ENCODE assay signal across 8 cellular contexts in the genomic region with DNA sequence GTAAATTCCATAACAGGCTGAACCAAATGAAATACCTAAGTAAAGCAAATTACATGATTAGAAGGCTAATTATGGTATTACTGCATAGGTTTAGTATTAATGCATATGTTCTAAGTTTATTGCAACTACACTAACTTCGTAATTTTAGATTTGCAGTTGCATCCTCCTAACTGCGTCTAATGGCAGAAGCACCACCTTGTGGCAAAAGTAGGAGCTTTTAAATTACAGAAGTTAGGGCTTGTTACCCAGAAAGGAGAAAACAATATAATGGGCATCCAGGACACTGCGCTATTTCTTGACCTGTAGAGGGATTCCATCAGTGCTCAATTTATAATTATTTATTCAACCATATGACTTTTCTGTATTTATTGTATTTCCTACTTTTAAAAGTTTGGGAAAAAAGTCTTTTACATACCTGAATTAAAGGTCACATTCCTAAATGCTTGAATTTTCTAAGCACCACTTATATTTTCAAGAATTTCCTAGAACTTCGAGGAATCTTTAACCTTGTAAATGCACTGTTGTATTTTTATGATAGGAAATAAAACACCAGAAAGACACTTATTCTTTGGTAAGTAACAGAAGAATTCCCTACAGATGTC. TPM values are rescaled to one million over a fixed set of nuclear protein-coding genes. Genes with fewer than 3 reads are reported as not detected.
DNase-seq lines count a peak whose midpoint lies in the region; ATAC-seq, FAIRE-seq and TF ChIP-seq lines count a peak whose summit lies in the region.

No MANE protein-coding gene starts in this region.

- no peaks in the 10 kb centered on the region for H3K27me3 ChIP-seq in GM06990 (replicated peaks; ENCODE audit: control insufficient read depth, insufficient read depth, low read length)
- H3K27me3 ChIP-seq in parathyroid adenoma (ENCODE audit: control insufficient read depth, insufficient read depth, low read length): no peaks in the 10 kb centered on the region

- H3K9me3 ChIP-seq in parathyroid adenoma (ENCODE audit: control insufficient read depth, low read length): no peaks in the 10 kb centered on the region

- H3K4me1 Mint-ChIP-seq in activated T-cell treated with anti-CD3 and anti-CD28 coated beads, Interleukin-2, amount 50 U/mL, for 72 hours (ENCODE audit: low read depth): no peaks in the 10 kb centered on the region
- no peaks in the 10 kb centered on the region for H3K4me1 Mint-ChIP-seq in activated CD4-positive, alpha-beta memory T cell treated with anti-CD3 and anti-CD28 coated beads, Interleukin-2, amount 10 ng/mL, durations not matched to agents 7 days and 5 days

- TF ChIP-seq CTCF in GM06990 (IDR thresholded peaks at IDR 0.05; ENCODE audit: insufficient read depth, low read length, poor library complexity, severe bottlenecking) (peak; percentile 25), parathyroid adenoma (IDR thresholded peaks at IDR 0.05) (peak; percentile 9)

- H3K4me3 ChIP-seq in GM06990 (replicated peaks; ENCODE audit: low read depth, low read length) (no peak overlapping the region), parathyroid adenoma (ENCODE audit: low read depth, low read length) (no peak overlapping the region)

- FAIRE-seq in endometrium (lab: Jason Lieb, UNC): peak; percentile 50

- H3K9me3 Mint-ChIP-seq in activated T-cell treated with anti-CD3 and anti-CD28 coated beads, Interleukin-2, amount 50 U/mL, for 72 hours: no peaks in the 10 kb centered on the region
- no peaks in the 10 kb centered on the region for H3K9me3 Mint-ChIP-seq in activated CD4-positive, alpha-beta memory T cell treated with anti-CD3 and anti-CD28 coated beads, Interleukin-2, amount 10 ng/mL, durations not matched to agents 7 days and 5 days

- H3K4me1 ChIP-seq in parathyroid adenoma: no peaks in the 10 kb centered on the region

- H3K27ac ChIP-seq in parathyroid adenoma: no peak overlapping the region

- H3K27ac Mint-ChIP-seq in activated T-cell treated with anti-CD3 and anti-CD28 coated beads, Interleukin-2, amount 50 U/mL, for 72 hours: no peak overlapping the region
- no peak overlapping the region for H3K27ac Mint-ChIP-seq in activated CD4-positive, alpha-beta memory T cell treated with anti-CD3 and anti-CD28 coated beads, Interleukin-2, amount 10 ng/mL, durations not matched to agents 7 days and 5 days

- no peaks in the 10 kb centered on the region for H3K27me3 Mint-ChIP-seq in activated T-cell treated with anti-CD3 and anti-CD28 coated beads, Interleukin-2, amount 50 U/mL, for 72 hours (ENCODE audit: low read depth)
- H3K27me3 Mint-ChIP-seq in activated CD4-positive, alpha-beta memory T cell treated with anti-CD3 and anti-CD28 coated beads, Interleukin-2, amount 10 ng/mL, durations not matched to agents 7 days and 5 days: no peaks in the 10 kb centered on the region

- H3K9ac ChIP-seq in parathyroid adenoma: no peak overlapping the region

- CTCF ChIA-PET in activated CD4-positive, alpha-beta memory T cell treated with anti-CD3 and anti-CD28 coated beads, Interleukin-2, amount 10 ng/mL, durations not matched to agents 7 days and 5 days (lab: Charles Lee): interaction anchor here (0.9 to 1.1 kb wide), 3 partner anchors 86 to 104 kb away, joined by 3 read pairs; no protein-coding TSS in a partner anchor

- no peak overlapping the region for H2AFZ ChIP-seq in parathyroid adenoma

- H3K36me3 ChIP-seq in GM06990 (ENCODE audit: control insufficient read depth, insufficient read depth, low read length) (no peaks in the 10 kb centered on the region; the same call in 1 of the 2 replicates), parathyroid adenoma (ENCODE audit: control insufficient read depth, insufficient read depth, low read length) (no peaks in the 10 kb centered on the region)

- no peak overlapping the region for H3K4me3 Mint-ChIP-seq in activated T-cell treated with anti-CD3 and anti-CD28 coated beads, Interleukin-2, amount 50 U/mL, for 72 hours
- no peak overlapping the region for H3K4me3 Mint-ChIP-seq in activated CD4-positive, alpha-beta memory T cell treated with anti-CD3 and anti-CD28 coated beads, Interleukin-2, amount 10 ng/mL, durations not matched to agents 7 days and 5 days

- peaks cover 2 to 17% of the 10 kb centered on the region in 2 donors for H3K36me3 Mint-ChIP-seq in activated T-cell treated with anti-CD3 and anti-CD28 coated beads, Interleukin-2, amount 50 U/mL, for 72 hours (ENCODE audit: insufficient read depth in 2 of 2)
- peaks cover 16% of the 10 kb centered on the region for H3K36me3 Mint-ChIP-seq in activated CD4-positive, alpha-beta memory T cell treated with anti-CD3 and anti-CD28 coated beads, Interleukin-2, amount 10 ng/mL, durations not matched to agents 7 days and 5 days (ENCODE audit: low read depth)

- H3K79me2 ChIP-seq in parathyroid adenoma: no peaks in the 10 kb centered on the region

- no peak overlapping the region for H3K4me2 ChIP-seq in parathyroid adenoma (ENCODE audit: low read length)

- no peak for DNase-seq in GM06990 (ENCODE audit: extremely low read depth, insufficient read length)
- DNase-seq in NCI-H69 (lab: John Stamatoyannopoulos, UW): peak; percentile 46
- DNase-seq in amygdala (lab: John Stamatoyannopoulos, UW): no peak
- DNase-seq in activated T-cell treated with anti-CD3 and anti-CD28 coated beads, Interleukin-2, amount 50 U/mL, for 72 hours: no peak
- no peak for DNase-seq in activated CD4-positive, alpha-beta memory T cell treated with anti-CD3 and anti-CD28 coated beads, Interleukin-2, amount 10 ng/mL, durations not matched to agents 7 days and 5 days
- DNase-seq in germinal center (ENCODE audit: low spot score): no peak

- no peak for ATAC-seq in activated T-cell treated with anti-CD3 and anti-CD28 coated beads, Interleukin-2, amount 50 U/mL, for 72 hours (replicated peaks in 1 of 2)

- POLR2A ChIA-PET in activated CD4-positive, alpha-beta memory T cell treated with anti-CD3 and anti-CD28 coated beads, Interleukin-2, amount 10 ng/mL, durations not matched to agents 7 days and 5 days (lab: Charles Lee): no interaction called here

RNA-seq across cellular contexts. Expression of a gene that starts 16.3 kb away (rescaled TPM):
- under 1 TPM; 0.12 to 0.19 TPM for total RNA-seq in activated T-cell treated with anti-CD3 and anti-CD28 coated beads, Interleukin-2, amount 50 U/mL, for 72 hours
- total RNA-seq in activated CD4-positive, alpha-beta memory T cell treated with anti-CD3 and anti-CD28 coated beads, Interleukin-2, amount 10 ng/mL, durations not matched to agents 7 days and 5 days: under 1 TPM in 1 of 2 experiments, not detected in 1; 0.08 TPM
